Comparison of ENCODE assay signal across 19 cellular contexts in the genomic region with DNA sequence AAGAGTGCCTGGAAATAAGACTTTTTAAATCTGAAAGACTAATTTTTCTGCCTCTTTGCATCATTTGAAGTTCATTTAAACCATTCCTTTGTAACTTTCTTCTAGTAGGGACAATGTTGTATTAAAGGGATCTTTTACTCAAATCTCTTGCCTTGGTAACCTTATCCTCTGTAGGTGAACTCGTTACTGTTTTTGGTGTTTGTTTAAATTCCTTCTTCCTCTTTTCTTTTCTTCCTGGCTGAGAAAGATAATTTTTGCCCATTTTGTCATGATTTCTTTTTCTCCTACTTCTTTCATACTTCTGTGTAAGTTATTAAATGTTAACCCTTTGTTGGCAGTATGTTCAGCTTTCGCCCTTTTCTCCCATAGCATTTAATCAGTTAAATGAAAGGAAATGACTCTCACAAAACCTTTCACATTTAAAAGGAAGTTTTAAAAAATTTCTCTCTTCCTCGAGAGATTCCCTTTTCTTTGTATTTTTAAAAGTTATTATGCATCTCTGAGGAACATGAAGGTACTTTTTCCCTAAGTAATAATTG.
"Had no signal": no experiment of that assay in that cellular context is flagged by ENCODE, and none has a peak within 500 bp of the region (broad histone marks: within the 10 kb centered on the region; RNA-seq: fewer than 3 reads in every experiment).

No MANE protein-coding gene starts in this region.

- H3K27ac Mint-ChIP-seq: activated CD4-positive, alpha-beta memory T cell treated with anti-CD3 and anti-CD28 coated beads for 36 hours; activated naive CD8-positive, alpha-beta T cell; progenitor cell of endocrine pancreas; stimulated activated memory B cell treated with anti-CD40 and anti-IgM and Interleukin-4, amounts not matched to agents 10 μg/mL and 1 μg/mL and 100 μg/mL, for 72 hours; T-helper 17 cell had no signal

- H3K4me3 ChIP-seq: esophagus squamous epithelium, spleen had no signal

- H3K36me3 ChIP-seq: brain microvascular endothelial cell had no signal

- H3K27me3 Mint-ChIP-seq: activated CD4-positive, alpha-beta memory T cell treated with anti-CD3 and anti-CD28 coated beads for 36 hours; activated naive CD8-positive, alpha-beta T cell; naive thymus-derived CD8-positive, alpha-beta T cell; progenitor cell of endocrine pancreas; stimulated activated memory B cell treated with anti-CD40 and anti-IgM and Interleukin-4, amounts not matched to agents 10 μg/mL and 1 μg/mL and 100 μg/mL, for 72 hours; T-helper 17 cell had no signal

- H3K27me3 ChIP-seq: brain microvascular endothelial cell, esophagus squamous epithelium, spleen had no signal

- ATAC-seq: activated T-cell treated with anti-CD3 and anti-CD28 coated beads, Interleukin-2, amount 50 U/mL, for 4 hours; naive thymus-derived CD8-positive, alpha-beta T cell; right cardiac atrium; stimulated activated memory B cell treated with anti-CD40 and anti-IgM and Interleukin-4, amounts not matched to agents 10 μg/mL and 1 μg/mL and 100 μg/mL, for 72 hours; T-helper 17 cell had no signal

- H3K9me3 Mint-ChIP-seq: activated CD4-positive, alpha-beta memory T cell treated with anti-CD3 and anti-CD28 coated beads for 36 hours; activated T-cell treated with anti-CD3 and anti-CD28 coated beads, Interleukin-2, amount 50 U/mL, for 4 hours; naive thymus-derived CD8-positive, alpha-beta T cell; stimulated activated memory B cell treated with anti-CD40 and anti-IgM and Interleukin-4, amounts not matched to agents 10 μg/mL and 1 μg/mL and 100 μg/mL, for 72 hours had no signal

- H3K9me3 ChIP-seq: esophagus squamous epithelium, spleen had no signal

- DNase-seq: activated CD4-positive, alpha-beta memory T cell treated with anti-CD3 and anti-CD28 coated beads for 36 hours; activated CD4-positive, CD25-positive, alpha-beta regulatory T cell treated with anti-CD3 and anti-CD28 coated beads, Interleukin-2, amount 50 U/mL, for 72 hours; activated gamma-delta T cell; activated T-cell treated with anti-CD3 and anti-CD28 coated beads, Interleukin-2, amount 50 U/mL, for 4 hours; amygdala; brain microvascular endothelial cell; cerebellar nuclear complex; esophagus squamous epithelium; foreskin fibroblast; glutamatergic neuron; naive thymus-derived CD8-positive, alpha-beta T cell; right cardiac atrium; spleen; stimulated activated CD4-positive, alpha-beta T cell treated with anti-CD3 and anti-CD28 coated beads, Interleukin-1b, Interleukin-23, amount 100 ng/mL, for 48 hours; T-helper 17 cell; trophoblast cell had no signal

- H3K27ac ChIP-seq: brain microvascular endothelial cell, spleen had no signal

- H3K4me3 Mint-ChIP-seq: activated CD4-positive, alpha-beta memory T cell treated with anti-CD3 and anti-CD28 coated beads for 36 hours; activated naive CD8-positive, alpha-beta T cell; activated T-cell treated with anti-CD3 and anti-CD28 coated beads, Interleukin-2, amount 50 U/mL, for 4 hours; naive thymus-derived CD8-positive, alpha-beta T cell; stimulated activated memory B cell treated with anti-CD40 and anti-IgM and Interleukin-4, amounts not matched to agents 10 μg/mL and 1 μg/mL and 100 μg/mL, for 72 hours; T-helper 17 cell had no signal
